ENCODE assay signal across 26 cellular contexts in genomic region chr13:64527561-64527960, GRCh38.
"Had no signal": no experiment of that assay in that cellular context is flagged by ENCODE, and none has a peak within 500 bp of the region (broad histone marks: within the 10 kb centered on the region; RNA-seq: fewer than 3 reads in every experiment).

No MANE protein-coding gene starts in this region.

- H3K27me3 ChIP-seq: brain microvascular endothelial cell had no signal

- ATAC-seq: activated CD4-positive, alpha-beta T cell treated with anti-CD3 and anti-CD28 coated beads for 36 hours; activated CD8-positive, alpha-beta T cell treated with anti-CD3 and anti-CD28 coated beads, Interleukin-2, amount 10 ng/mL, durations not matched to agents 7 days and 5 days; activated naive CD8-positive, alpha-beta T cell treated with anti-CD3 and anti-CD28 coated beads, Interleukin-2, amount 50 U/mL, for 24 hours; Panc1 had no signal

- H3K27ac Mint-ChIP-seq: activated CD4-positive, alpha-beta T cell treated with anti-CD3 and anti-CD28 coated beads for 36 hours; activated CD4-positive, alpha-beta T cell treated with anti-CD3 and anti-CD28 coated beads, Interleukin-2, amount 10 ng/mL, durations not matched to agents 7 days and 5 days; activated CD8-positive, alpha-beta T cell treated with anti-CD3 and anti-CD28 coated beads, Interleukin-2, amount 10 ng/mL, durations not matched to agents 7 days and 5 days; activated naive CD4-positive, alpha-beta T cell treated with anti-CD3 and anti-CD28 coated beads, Interleukin-2, amount 10 ng/mL, durations not matched to agents 7 days and 5 days; activated naive CD8-positive, alpha-beta T cell; activated naive CD8-positive, alpha-beta T cell treated with anti-CD3 and anti-CD28 coated beads, Interleukin-2, amount 50 U/mL, for 24 hours; activated T-cell treated with anti-CD3 and anti-CD28 coated beads, Interleukin-2, amount 50 U/mL, for 24 hours; activated T-helper 1 cell treated with anti-CD3 and anti-CD28 coated beads, Interleukin-12 subunit alpha, Interleukin-12 subunit beta, Interleukin-2, Interleukin-4 antibody, amounts not matched to agents 30 ng/mL and 10 ng/mL and 1 ng/mL, durations not matched to agents 14 hours and 24 hours and 36 hours had no signal

- H3K27ac ChIP-seq: brain microvascular endothelial cell, WERI-Rb-1 had no signal

- H3K36me3 Mint-ChIP-seq: activated naive CD4-positive, alpha-beta T cell treated with anti-CD3 and anti-CD28 coated beads, Interleukin-2, amount 10 ng/mL, durations not matched to agents 7 days and 5 days; activated naive CD8-positive, alpha-beta T cell had no signal

- H3K27me3 Mint-ChIP-seq: activated CD4-positive, alpha-beta T cell treated with anti-CD3 and anti-CD28 coated beads for 36 hours; activated CD4-positive, alpha-beta T cell treated with anti-CD3 and anti-CD28 coated beads, Interleukin-2, amount 10 ng/mL, durations not matched to agents 7 days and 5 days; activated naive CD4-positive, alpha-beta T cell treated with anti-CD3 and anti-CD28 coated beads, Interleukin-2, amount 10 ng/mL, durations not matched to agents 7 days and 5 days; activated naive CD8-positive, alpha-beta T cell; activated naive CD8-positive, alpha-beta T cell treated with anti-CD3 and anti-CD28 coated beads, Interleukin-2, amount 50 U/mL, for 24 hours; activated T-cell treated with anti-CD3 and anti-CD28 coated beads, Interleukin-2, amount 50 U/mL, for 24 hours had no signal

- H3K9me3 Mint-ChIP-seq: activated CD4-positive, alpha-beta T cell treated with anti-CD3 and anti-CD28 coated beads, Interleukin-2, amount 10 ng/mL, durations not matched to agents 7 days and 5 days; activated T-helper 1 cell treated with anti-CD3 and anti-CD28 coated beads, Interleukin-12 subunit alpha, Interleukin-12 subunit beta, Interleukin-2, Interleukin-4 antibody, amounts not matched to agents 30 ng/mL and 10 ng/mL and 1 ng/mL, durations not matched to agents 14 hours and 24 hours and 36 hours had no signal

- H3K4me3 Mint-ChIP-seq: activated CD4-positive, alpha-beta T cell treated with anti-CD3 and anti-CD28 coated beads for 36 hours; activated CD4-positive, alpha-beta T cell treated with anti-CD3 and anti-CD28 coated beads, Interleukin-2, amount 10 ng/mL, durations not matched to agents 7 days and 5 days; activated CD8-positive, alpha-beta T cell treated with anti-CD3 and anti-CD28 coated beads, Interleukin-2, amount 10 ng/mL, durations not matched to agents 7 days and 5 days; activated naive CD4-positive, alpha-beta T cell treated with anti-CD3 and anti-CD28 coated beads, Interleukin-2, amount 10 ng/mL, durations not matched to agents 7 days and 5 days; activated naive CD8-positive, alpha-beta T cell; activated naive CD8-positive, alpha-beta T cell treated with anti-CD3 and anti-CD28 coated beads, Interleukin-2, amount 50 U/mL, for 24 hours; activated T-cell treated with anti-CD3 and anti-CD28 coated beads, Interleukin-2, amount 50 U/mL, for 24 hours; activated T-helper 1 cell treated with anti-CD3 and anti-CD28 coated beads, Interleukin-12 subunit alpha, Interleukin-12 subunit beta, Interleukin-2, Interleukin-4 antibody, amounts not matched to agents 30 ng/mL and 10 ng/mL and 1 ng/mL, durations not matched to agents 14 hours and 24 hours and 36 hours had no signal

- H3K4me1 Mint-ChIP-seq: activated CD4-positive, alpha-beta T cell treated with anti-CD3 and anti-CD28 coated beads for 36 hours; activated CD4-positive, alpha-beta T cell treated with anti-CD3 and anti-CD28 coated beads, Interleukin-2, amount 10 ng/mL, durations not matched to agents 7 days and 5 days; activated naive CD4-positive, alpha-beta T cell treated with anti-CD3 and anti-CD28 coated beads, Interleukin-2, amount 10 ng/mL, durations not matched to agents 7 days and 5 days; activated naive CD8-positive, alpha-beta T cell treated with anti-CD3 and anti-CD28 coated beads, Interleukin-2, amount 50 U/mL, for 24 hours had no signal

- DNase-seq: activated CD4-positive, alpha-beta T cell treated with anti-CD3 and anti-CD28 coated beads for 36 hours; activated CD4-positive, alpha-beta T cell treated with anti-CD3 and anti-CD28 coated beads, Interleukin-2, amount 10 ng/mL, durations not matched to agents 7 days and 5 days; activated CD4-positive, alpha-beta T cell treated with anti-CD3 and anti-CD28 coated beads, Interleukin-2, amount 50 U/mL, for 48 hours; activated CD8-positive, alpha-beta T cell treated with anti-CD3 and anti-CD28 coated beads, Interleukin-2, amount 10 ng/mL, durations not matched to agents 7 days and 5 days; activated naive CD4-positive, alpha-beta T cell treated with anti-CD3 and anti-CD28 coated beads, Interleukin-2, amount 10 ng/mL, durations not matched to agents 7 days and 5 days; activated naive CD8-positive, alpha-beta T cell treated with anti-CD3 and anti-CD28 coated beads, Interleukin-2, amount 50 U/mL, for 24 hours; activated T-cell treated with anti-CD3 and anti-CD28 coated beads, Interleukin-2, amount 50 U/mL, for 24 hours; amniotic stem cell; aorta; brain microvascular endothelial cell; Kasumi-1; KG1; MM.1S; MV-4-11; NCI-H1092; NCI-H1436 treated with DMSO at 0.1 percent for 48 hours; NCI-H1694 treated with DMSO at 0.1 percent for 48 hours; NCI-H2029; NCI-H345; NCI-H524 treated with DMSO at 0.1 percent for 48 hours; SHP77 treated with DMSO at 0.1 percent for 48 hours; T1000; WERI-Rb-1 had no signal

- H3K36me3 ChIP-seq: brain microvascular endothelial cell, WERI-Rb-1 had no signal
